Comparison of ENCODE assay signal across 8 cellular contexts in the genomic region with DNA sequence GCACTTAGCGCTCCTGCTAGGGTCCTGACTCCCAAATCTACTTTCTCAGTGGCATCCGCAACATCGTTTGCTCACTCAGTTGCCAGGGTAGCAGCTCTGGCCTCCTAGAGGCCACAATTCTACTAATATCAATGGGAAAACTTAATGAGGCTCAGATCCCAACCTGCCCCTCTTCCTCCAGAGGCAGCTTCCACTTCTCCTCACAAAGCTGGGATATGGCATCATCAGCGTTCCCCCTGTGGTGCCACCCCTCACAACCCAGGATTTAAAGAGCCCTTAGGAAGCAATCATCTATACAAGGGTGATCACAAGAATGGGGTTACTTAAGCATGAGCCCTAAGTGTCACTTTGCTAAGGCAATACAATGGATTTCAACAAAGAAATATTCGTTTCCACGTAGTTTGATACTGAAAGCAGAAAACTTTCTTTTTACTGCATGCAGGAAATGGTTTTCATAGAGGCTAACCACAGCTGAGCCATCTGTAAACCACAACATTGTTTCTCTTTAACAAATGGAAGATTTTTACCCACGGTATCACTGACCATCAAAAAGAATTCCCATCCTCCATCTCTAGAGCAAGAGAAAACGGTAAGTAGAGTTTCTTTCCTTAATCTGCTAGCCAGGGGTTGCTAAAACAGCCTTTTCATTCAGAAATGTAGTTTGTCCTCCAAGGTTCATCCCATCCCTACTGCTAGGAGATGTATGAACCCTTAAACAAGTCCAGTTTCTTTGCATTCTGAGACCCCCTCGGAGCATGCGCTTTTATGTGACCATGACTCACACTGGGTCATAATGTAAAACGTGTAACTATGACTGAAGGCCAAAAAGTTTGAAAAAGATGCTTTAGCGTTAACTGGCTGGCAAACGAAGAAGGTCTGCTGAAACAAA.
DNase-seq lines count a peak whose midpoint lies in the region; ATAC-seq lines count a peak whose summit lies in the region.

No MANE protein-coding gene starts in this region.

- H3K27me3 ChIP-seq in BLaER1 treated with 17β-estradiol and CSF1 and Interleukin-3, amounts not matched to agents 10 nM and 100 nM, result peaks cover 4 to 100% (median 52%) of the 10 kb centered on the region in 11 experiments; a peak in 16 of 22 replicates

- DNase-seq in amniotic epithelial cell (ENCODE audit: low read depth) (peak; percentile 94), GM19238 (ENCODE audit: insufficient read length, low spot score) (no peak), NCI-H1105 (lab: John Stamatoyannopoulos, UW) (no peak)
- DNase-seq in natural killer cell treated with Interleukin-12 subunit alpha and Interleukin-12 subunit beta and Interleukin-15 and Interleukin-18, amount 100 ng/mL, for 72 hours (ENCODE audit: low spot score), result no peak
- DNase-seq in stimulated activated CD4-positive, alpha-beta T cell treated with anti-CD3 and anti-CD28 coated beads, Interleukin-4, amount 100 ng/mL, for 24 hours, result no peak

- H3K4me2 ChIP-seq in BLaER1 treated with 17β-estradiol and CSF1 and Interleukin-3, amounts not matched to agents 10 nM and 100 nM, result peak overlapping the region; percentile 32 to 73 (median 62)

- peaks cover 13% of the 10 kb centered on the region for H3K36me3 Mint-ChIP-seq in natural killer cell treated with Interleukin-12 subunit alpha and Interleukin-12 subunit beta and Interleukin-15 and Interleukin-18, amount 100 ng/mL, for 72 hours

- no peak overlapping the region for H3K4me3 ChIP-seq in BLaER1 treated with 17β-estradiol and CSF1 and Interleukin-3, amounts not matched to agents 10 nM and 100 nM

- no peak overlapping the region for H3K27ac ChIP-seq in BLaER1 treated with 17β-estradiol and CSF1 and Interleukin-3, amounts not matched to agents 10 nM and 100 nM

- no peaks in the 10 kb centered on the region for H3K9me3 ChIP-seq in BLaER1 treated with 17β-estradiol and CSF1 and Interleukin-3, amounts not matched to agents 10 nM and 100 nM (replicated peaks in 1 of 11)

- peaks cover 29 to 54% of the 10 kb centered on the region in 2 donors for H3K27me3 Mint-ChIP-seq in natural killer cell treated with Interleukin-12 subunit alpha and Interleukin-12 subunit beta and Interleukin-15 and Interleukin-18, amount 100 ng/mL, for 72 hours

- no peak overlapping the region for H3K9ac ChIP-seq in BLaER1 treated with 17β-estradiol and CSF1 and Interleukin-3, amounts not matched to agents 10 nM and 100 nM

- peaks cover 19 to 33% (median 29%) of the 10 kb centered on the region in 10 experiments for H3K4me1 ChIP-seq in BLaER1 treated with 17β-estradiol and CSF1 and Interleukin-3, amounts not matched to agents 10 nM and 100 nM

- H4K20me1 ChIP-seq in BLaER1 treated with 17β-estradiol and CSF1 and Interleukin-3, amounts not matched to agents 10 nM and 100 nM, result peaks cover 73 to 100% (median 92%) of the 10 kb centered on the region in 11 experiments

- ATAC-seq in GM19395 (IDR thresholded peaks at IDR 0.05; ENCODE audit: unreplicated experiment) (peak; percentile 87), HG03432 (IDR thresholded peaks at IDR 0.05; ENCODE audit: unreplicated experiment) (peak; percentile 80)
- peak; percentile 83 to 86 for ATAC-seq in natural killer cell treated with Interleukin-12 subunit alpha and Interleukin-12 subunit beta and Interleukin-15 and Interleukin-18, amount 100 ng/mL, for 72 hours

- peak overlapping the region; percentile 42 for H3K4me3 Mint-ChIP-seq in natural killer cell treated with Interleukin-12 subunit alpha and Interleukin-12 subunit beta and Interleukin-15 and Interleukin-18, amount 100 ng/mL, for 72 hours

- peak overlapping the region in 1 of 2 donors; percentile 45 for H3K27ac Mint-ChIP-seq in natural killer cell treated with Interleukin-12 subunit alpha and Interleukin-12 subunit beta and Interleukin-15 and Interleukin-18, amount 100 ng/mL, for 72 hours

- peaks cover 6 to 45% (median 19%) of the 10 kb centered on the region in 11 experiments; a peak in 13 of 22 replicates for H3K36me3 ChIP-seq in BLaER1 treated with 17β-estradiol and CSF1 and Interleukin-3, amounts not matched to agents 10 nM and 100 nM

- peaks cover 26 to 31% of the 10 kb centered on the region in 2 donors for H3K4me1 Mint-ChIP-seq in natural killer cell treated with Interleukin-12 subunit alpha and Interleukin-12 subunit beta and Interleukin-15 and Interleukin-18, amount 100 ng/mL, for 72 hours (ENCODE audit: low read depth in 2 of 2)

- H3K9me3 Mint-ChIP-seq in natural killer cell treated with Interleukin-12 subunit alpha and Interleukin-12 subunit beta and Interleukin-15 and Interleukin-18, amount 100 ng/mL, for 72 hours, result no peaks in the 10 kb centered on the region
